ENCODE assay signal across 23 cellular contexts in the genomic region with DNA sequence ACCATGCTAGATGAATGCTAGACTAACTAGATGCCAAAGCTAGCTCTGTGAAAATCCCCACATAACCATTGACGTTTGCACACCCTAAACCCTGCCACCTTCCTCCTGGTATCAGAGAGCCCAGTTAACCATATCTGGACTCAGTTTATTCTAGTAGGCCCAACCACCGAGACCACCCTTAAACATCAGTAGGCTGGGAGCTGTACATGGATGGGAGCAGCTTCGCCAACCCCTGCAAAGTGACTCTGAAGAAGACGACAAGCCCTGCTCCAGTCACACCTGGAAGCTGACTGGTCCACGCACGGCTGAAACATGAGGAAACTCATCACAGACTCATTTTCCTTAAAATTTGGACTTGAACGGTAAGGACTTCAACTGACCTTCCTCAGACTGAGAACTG. TPM values are rescaled to one million over a fixed set of nuclear protein-coding genes. Genes with fewer than 3 reads are reported as not detected.
DNase-seq lines count a peak whose midpoint lies in the region; ATAC-seq, FAIRE-seq and TF ChIP-seq lines count a peak whose summit lies in the region.
"Had no signal": no experiment of that assay in that cellular context is flagged by ENCODE, and none has a peak within 500 bp of the region (broad histone marks: within the 10 kb centered on the region; RNA-seq: fewer than 3 reads in every experiment).

No MANE protein-coding gene starts in this region.

- no peak for TF ChIP-seq EP300 in GM12878 (IDR thresholded peaks at IDR 0.05; ENCODE audit: borderline replicate concordance in 1 of 2, control insufficient read depth in 1 of 2, low read depth in 2 of 2, low read length in 2 of 2)

- no peak for FAIRE-seq in GM12878 (lab: Jason Lieb, UNC)
- FAIRE-seq: GM12891 had no signal

- intact Hi-C loops in Calu3 (cut with micrococcal nuclease; ENCODE audit: unreplicated experiment): loop anchor here (10.0 kb wide), 3 partner anchors 80 to 530 kb away; partner anchors contain the start of gene BPGM
- intact Hi-C loops in GM12878 (cut with micrococcal nuclease; ENCODE audit: unreplicated experiment): loop anchor here (5.0 kb wide), 1 partner anchor 528 kb away; the partner anchor contains the start of gene BPGM
- intact Hi-C loops in tibial artery (cut with DNase I; ENCODE audit: low total_unique reads): loop anchor here (5.0 kb wide), 1 partner anchor 37 kb away; the partner anchor contains the start of gene WDR91

- H3K27ac ChIP-seq in GM12878 (ENCODE audit: control insufficient read depth, insufficient read depth) (no peak overlapping the region), smooth muscle cell (ENCODE audit: low read depth) (peak overlapping the region; percentile 87), tibial artery (no peak overlapping the region)
- H3K27ac ChIP-seq: BLaER1, GM23248, HL-60 had no signal

- H4K20me1 ChIP-seq in GM12878 (ENCODE audit: control insufficient read depth, insufficient read depth) (no peaks in the 10 kb centered on the region), smooth muscle cell (ENCODE audit: low read depth) (no peaks in the 10 kb centered on the region)
- H4K20me1 ChIP-seq: BLaER1 had no signal

- peaks cover 66% of the 10 kb centered on the region for H3K79me2 ChIP-seq in GM12878 (ENCODE audit: control insufficient read depth, insufficient read depth, low read length)
- peaks cover under 1% of the 10 kb centered on the region for H3K79me2 ChIP-seq in smooth muscle cell (ENCODE audit: low read depth)

- CTCF ChIA-PET in activated CD8-positive, alpha-beta memory T cell treated with anti-CD3 and anti-CD28 coated beads, Interleukin-2, amount 10 ng/mL, durations not matched to agents 7 days and 5 days (lab: Charles Lee): interaction anchor here (1.5 kb wide), 1 partner anchor 217 kb away, joined by 3 read pairs; no protein-coding TSS in a partner anchor
- CTCF ChIA-PET in Calu3 (lab: Charles Lee): no interaction called here
- CTCF ChIA-PET in GM12878 (lab: Yijun Ruan, JAX): interaction anchor here (0.9 to 12.2 kb wide), 10 partner anchors 13 to 229 kb away, joined by 3 to 135 read pairs (median 8); partner anchors contain the start of genes TMEM140 and WDR91

- H3K9me3 ChIP-seq in GM12878 (replicated peaks; ENCODE audit: control insufficient read depth, insufficient read depth, low read length) (peaks cover 23% of the 10 kb centered on the region), smooth muscle cell (replicated peaks; ENCODE audit: low read depth) (no peaks in the 10 kb centered on the region), tibial artery (no peaks in the 10 kb centered on the region)
- H3K9me3 ChIP-seq: HAP-1 had no signal

- TF ChIP-seq RAD21 in GM12878 (IDR thresholded peaks at IDR 0.05; ENCODE audit: insufficient read depth, low read depth, low read length): no peak

- H3K36me3 Mint-ChIP-seq in activated CD8-positive, alpha-beta memory T cell treated with anti-CD3 and anti-CD28 coated beads, Interleukin-2, amount 10 ng/mL, durations not matched to agents 7 days and 5 days: peaks cover 1% of the 10 kb centered on the region
- peaks cover 65% of the 10 kb centered on the region for H3K36me3 Mint-ChIP-seq in Calu3 (ENCODE audit: insufficient read depth, unreplicated experiment)

- POLR2A ChIA-PET in GM12878 (lab: Charles Lee): interaction anchor here (1.0 to 12.2 kb wide), 8 partner anchors 12 to 188 kb away, joined by 3 to 155 read pairs (median 8); partner anchors contain the start of genes AGBL3 and WDR91

- no peaks in the 10 kb centered on the region for H3K27me3 Mint-ChIP-seq in activated CD8-positive, alpha-beta memory T cell treated with anti-CD3 and anti-CD28 coated beads, Interleukin-2, amount 10 ng/mL, durations not matched to agents 7 days and 5 days
- no peaks in the 10 kb centered on the region for H3K27me3 Mint-ChIP-seq in Calu3 (ENCODE audit: unreplicated experiment)
- H3K27me3 Mint-ChIP-seq: CD4-positive, alpha-beta memory T cell had no signal

- peaks cover 5% of the 10 kb centered on the region for H3K4me1 ChIP-seq in GM12878 (ENCODE audit: control insufficient read depth, insufficient read depth, low read length)
- H3K4me1 ChIP-seq in smooth muscle cell (ENCODE audit: low read depth): peaks cover under 1% of the 10 kb centered on the region
- H3K4me1 ChIP-seq in tibial artery: peaks cover 3 to 20% (median 8%) of the 10 kb centered on the region in 4 donors

- H3K4me3 ChIP-seq in GM12878 (peak overlapping the region; percentile 40; the same call in 1 of the 2 replicates), smooth muscle cell (no peak overlapping the region), tibial artery (no peak overlapping the region)
- H3K4me3 ChIP-seq: BLaER1, GM23248, HAP-1 had no signal

- SMC1A ChIA-PET in GM12878 (lab: Charles Lee; ENCODE audit: uncharacterized antibody, unreplicated experiment): interaction anchor here (0.6 to 13.1 kb wide), 13 partner anchors 12 to 255 kb away, joined by 3 to 158 read pairs (median 7); partner anchors contain the start of genes TMEM140 and WDR91

- H3K36me3 ChIP-seq in GM12878 (ENCODE audit: control insufficient read depth in 2 of 2, insufficient read depth in 2 of 2, low read length in 1 of 2) (peaks cover 4 to 23% of the 10 kb centered on the region in 2 experiments), smooth muscle cell (ENCODE audit: low read depth) (peaks cover 2% of the 10 kb centered on the region), tibial artery (peaks cover 0 to 7% (median under 1%) of the 10 kb centered on the region in 3 donors)

- no peak overlapping the region for H2AFZ ChIP-seq in GM12878 (ENCODE audit: control insufficient read depth, low read depth, low read length)
- H2AFZ ChIP-seq in smooth muscle cell (ENCODE audit: low read depth): no peak overlapping the region
- H2AFZ ChIP-seq: GM23248 had no signal

- ATAC-seq in activated CD8-positive, alpha-beta memory T cell treated with anti-CD3 and anti-CD28 coated beads, Interleukin-2, amount 10 ng/mL, durations not matched to agents 7 days and 5 days: no peak
- no peak for ATAC-seq in GM12878
- no peak for ATAC-seq in HG03521 (IDR thresholded peaks at IDR 0.05; ENCODE audit: unreplicated experiment)

- TF ChIP-seq POLR2A in GM12878 (IDR thresholded peaks at IDR 0.05; ENCODE audit: low read depth, low read length): no peak

- DNase-seq in activated CD8-positive, alpha-beta memory T cell treated with anti-CD3 and anti-CD28 coated beads, Interleukin-2, amount 10 ng/mL, durations not matched to agents 7 days and 5 days: peak; percentile 31
- no peak for DNase-seq in activated CD8-positive, alpha-beta memory T cell treated with anti-CD3 and anti-CD28 coated beads, Interleukin-2, amount 50 U/mL, for 48 hours
- DNase-seq in Calu3: no peak
- DNase-seq in GM12878 (ENCODE audit: low read depth, low spot score): no peak
- no peak for DNase-seq in smooth muscle cell (lab: John Stamatoyannopoulos, UW; ENCODE audit: unreplicated experiment)
- no peak for DNase-seq in activated CD4-positive, CD25-positive, alpha-beta regulatory T cell (lab: John Stamatoyannopoulos, UW)
- no peak for DNase-seq in tibial artery
- DNase-seq: 8988T; CD4-positive, alpha-beta memory T cell; DMS79 treated with DMSO at 0.1 percent for 48 hours; GF-D8; GM23248; IMR-90 had no signal

- H3K4me3 Mint-ChIP-seq in activated CD8-positive, alpha-beta memory T cell treated with anti-CD3 and anti-CD28 coated beads, Interleukin-2, amount 10 ng/mL, durations not matched to agents 7 days and 5 days: no peak overlapping the region
- H3K4me3 Mint-ChIP-seq in Calu3 (ENCODE audit: low read depth, unreplicated experiment): peak overlapping the region; percentile 78
- H3K4me3 Mint-ChIP-seq: CD14-positive monocyte; CD4-positive, alpha-beta memory T cell had no signal

- no peak overlapping the region for H3K9ac ChIP-seq in GM12878 (ENCODE audit: control insufficient read depth, insufficient read depth, low read length)
- no peak overlapping the region for H3K9ac ChIP-seq in smooth muscle cell (ENCODE audit: low read depth)
- H3K9ac ChIP-seq: BLaER1, GM23248 had no signal

- TF ChIP-seq CTCF in Calu3 (IDR thresholded peaks at IDR 0.05; ENCODE audit: unreplicated experiment) (no peak), GM12878 (IDR thresholded peaks at IDR 0.05 in 2 of 3, conservative IDR thresholded peaks at IDR 0.05 in 1 of 3; ENCODE audit: control insufficient read depth in 2 of 3, extremely low read depth in 1 of 3, insufficient read depth in 1 of 3, low read depth in 3 of 3, low read length in 3 of 3) (no peak), smooth muscle cell (IDR thresholded peaks at IDR 0.05; ENCODE audit: borderline replicate concordance, insufficient read depth, poor library complexity, severe bottlenecking) (no peak), tibial artery (IDR thresholded peaks at IDR 0.05) (no peak)

- BruUV-seq in Calu3 (replicated peaks; lab: Mats Ljungman, UMichigan) (no TSS peak), GM12878 (replicated peaks; lab: Mats Ljungman, UMichigan) (no TSS peak)

- WGBS in GM12878 (ENCODE audit: insufficient coverage, insufficient replicate concordance, low lambda C conversion rate, missing lambda C conversion rate): 99% methylated on average over 7 of the region's 7 CpGs
- WGBS in smooth muscle cell (ENCODE audit: low lambda C conversion rate): 93% methylated on average over 7 of the region's 7 CpGs

- H3K9me3 Mint-ChIP-seq in activated CD8-positive, alpha-beta memory T cell treated with anti-CD3 and anti-CD28 coated beads, Interleukin-2, amount 10 ng/mL, durations not matched to agents 7 days and 5 days (ENCODE audit: low read depth): no peaks in the 10 kb centered on the region
- H3K9me3 Mint-ChIP-seq in Calu3 (ENCODE audit: low read depth, unreplicated experiment): no peaks in the 10 kb centered on the region

- no peaks in the 10 kb centered on the region for H3K27me3 ChIP-seq in GM12878 (replicated peaks in 1 of 2; ENCODE audit: control insufficient read depth in 2 of 2, insufficient read depth in 2 of 2, low read length in 1 of 2)
- no peaks in the 10 kb centered on the region for H3K27me3 ChIP-seq in smooth muscle cell (ENCODE audit: low read depth)
- H3K27me3 ChIP-seq in tibial artery: no peaks in the 10 kb centered on the region
- H3K27me3 ChIP-seq: BLaER1 had no signal

- H3K27ac Mint-ChIP-seq in activated CD8-positive, alpha-beta memory T cell treated with anti-CD3 and anti-CD28 coated beads, Interleukin-2, amount 10 ng/mL, durations not matched to agents 7 days and 5 days: no peak overlapping the region
- peak overlapping the region; percentile 98 for H3K27ac Mint-ChIP-seq in Calu3 (ENCODE audit: unreplicated experiment)

- H3F3A ChIP-seq in smooth muscle cell (ENCODE audit: low read depth): peaks cover under 1% of the 10 kb centered on the region

- peaks cover 6% of the 10 kb centered on the region for H3K4me1 Mint-ChIP-seq in activated CD8-positive, alpha-beta memory T cell treated with anti-CD3 and anti-CD28 coated beads, Interleukin-2, amount 10 ng/mL, durations not matched to agents 7 days and 5 days
- peaks cover 55% of the 10 kb centered on the region for H3K4me1 Mint-ChIP-seq in Calu3 (ENCODE audit: low read depth, unreplicated experiment)

- RAD21 ChIA-PET in GM12878 (lab: Charles Lee; ENCODE audit: unreplicated experiment): interaction anchor here (1.2 to 11.6 kb wide), 6 partner anchors 11 to 241 kb away, joined by 3 to 151 read pairs (median 68); partner anchors contain the start of genes AGBL3 and WDR91

- H3K4me2 ChIP-seq in GM12878 (ENCODE audit: control insufficient read depth, insufficient read depth): 0 out of 2 replicates have a peak overlapping the region, but pooled peaks have one; percentile 4
- H3K4me2 ChIP-seq in smooth muscle cell: no peak overlapping the region
- H3K4me2 ChIP-seq: BLaER1 had no signal

- in situ Hi-C loops in GM12878 (cut with MboI): no loop called here

RNA-seq across cellular contexts. Expression of gene CYREN, which starts 4.4 kb away (rescaled TPM):
- total RNA-seq in activated CD8-positive, alpha-beta memory T cell treated with anti-CD3 and anti-CD28 coated beads, Interleukin-2, amount 10 ng/mL, durations not matched to agents 7 days and 5 days: 10 to 100 TPM; 33.2 to 46.0 TPM
- total RNA-seq in Calu3 (2022) (84.8 and 89.0 TPM in 2 replicates), GM12878 (2014; rRNA removed) (61.3 and 61.5 TPM in 2 replicates), GM12878 (2014; rRNA removed; fragmentation: Illumina TruSeq; extraction: Trizol) (48.3 and 50.8 TPM in 2 replicates), GM12878 (2021) (55.3 and 58.0 TPM in 2 replicates), smooth muscle cell (24.7 and 33.4 TPM in 2 replicates)
- total RNA-seq in GM12878 (2013; cell fraction: nucleolus; rRNA removed): 111 and 122 TPM in 2 replicates
- polyA plus RNA-seq in GM12878 (2011; ENCODE audit: low read depth): 30.9 TPM
- polyA plus RNA-seq in GM12878 (2011; rRNA removed) (64.3 and 64.5 TPM in 2 replicates), GM12878 (2014; fragmentation: Illumina TruSeq; extraction: Trizol) (42.5 and 46.0 TPM in 2 replicates), GM12878 (2014; fragmentation: Nextera tagmentation; extraction: Ambion mirVana) (10 to 100 TPM in 1 of 2 experiments, 1 to 10 TPM in 1; 8.7 to 12.9 TPM), GM12878 (2014; rRNA removed) (49.6 and 54.6 TPM in 2 replicates), GM12878 (2016; fragmentation: Nextera tagmentation; extraction: Ambion mirVana) (10 to 100 TPM; 56.7 to 57.7 TPM), smooth muscle cell (38.2 and 43.9 TPM in 2 replicates)
- polyA plus RNA-seq in GM12878 (2011; cell fraction: cytosol; rRNA removed): 66.1 and 70.1 TPM in 2 replicates
- 56.5 and 56.8 TPM in 2 replicates for polyA plus RNA-seq in GM12878 (2011; cell fraction: nucleus; rRNA removed)
- polyA plus RNA-seq in GM12878 (2012): 44.2 and 50.8 TPM in 2 replicates
- 66.1 and 105 TPM in 2 replicates for polyA minus RNA-seq in GM12878 (2011; rRNA and poly(A)+ RNA removed)
- 22.8 and 23.1 TPM in 2 replicates for polyA minus RNA-seq in GM12878 (2011; cell fraction: cytosol; rRNA and poly(A)+ RNA removed)
- polyA minus RNA-seq in GM12878 (2011; cell fraction: nucleus; rRNA and poly(A)+ RNA removed): 65.0 and 93.4 TPM in 2 replicates

RNA-seq across cellular contexts. Expression of gene TMEM140, which starts 27.1 kb away (rescaled TPM):
- 10 to 100 TPM; 19.9 to 27.5 TPM for total RNA-seq in activated CD8-positive, alpha-beta memory T cell treated with anti-CD3 and anti-CD28 coated beads, Interleukin-2, amount 10 ng/mL, durations not matched to agents 7 days and 5 days
- total RNA-seq in Calu3 (2022) (4.2 and 11.4 TPM in 2 replicates), GM12878 (2014; rRNA removed) (2.4 and 2.9 TPM in 2 replicates), GM12878 (2014; rRNA removed; fragmentation: Illumina TruSeq; extraction: Trizol) (3.3 and 4.3 TPM in 2 replicates), GM12878 (2021) (3.0 and 5.2 TPM in 2 replicates), smooth muscle cell (not detected in 2 replicates)
- total RNA-seq in GM12878 (2013; cell fraction: nucleolus; rRNA removed): 69.2 and 83.7 TPM in 2 replicates
- polyA plus RNA-seq in GM12878 (2011; ENCODE audit: low read depth): 18.1 TPM
- polyA plus RNA-seq in GM12878 (2011; rRNA removed) (16.7 and 20.7 TPM in 2 replicates), GM12878 (2014; fragmentation: Illumina TruSeq; extraction: Trizol) (3.2 and 3.7 TPM in 2 replicates), GM12878 (2014; fragmentation: Nextera tagmentation; extraction: Ambion mirVana) (1 to 10 TPM in 1 of 2 experiments, under 1 TPM in 1; 0.85 to 1.1 TPM), GM12878 (2014; rRNA removed) (3.1 and 3.3 TPM in 2 replicates), GM12878 (2016; fragmentation: Nextera tagmentation; extraction: Ambion mirVana) (10 to 100 TPM; 11.2 to 12.4 TPM), smooth muscle cell (5.6 and 5.8 TPM in 2 replicates)
- polyA plus RNA-seq in GM12878 (2011; cell fraction: cytosol; rRNA removed): 18.6 and 18.9 TPM in 2 replicates
- 12.3 and 14.9 TPM in 2 replicates for polyA plus RNA-seq in GM12878 (2011; cell fraction: nucleus; rRNA removed)
- polyA plus RNA-seq in GM12878 (2012): 25.4 and 32.2 TPM in 2 replicates
- polyA minus RNA-seq in GM12878 (2011; rRNA and poly(A)+ RNA removed): 21.2 and 24.0 TPM in 2 replicates
- 6.5 and 8.0 TPM in 2 replicates for polyA minus RNA-seq in GM12878 (2011; cell fraction: cytosol; rRNA and poly(A)+ RNA removed)
- 20.4 and 28.7 TPM in 2 replicates for polyA minus RNA-seq in GM12878 (2011; cell fraction: nucleus; rRNA and poly(A)+ RNA removed)
- total RNA-seq: A673 had no signal

RNA-seq across cellular contexts. Expression of gene WDR91, which starts 36.4 kb away (rescaled TPM):
- total RNA-seq in activated CD8-positive, alpha-beta memory T cell treated with anti-CD3 and anti-CD28 coated beads, Interleukin-2, amount 10 ng/mL, durations not matched to agents 7 days and 5 days: 10 to 100 TPM in 1 of 2 experiments, 1 to 10 TPM in 1; 9.3 to 25.9 TPM
- total RNA-seq in Calu3 (2022) (21.2 and 24.3 TPM in 2 replicates), GM12878 (2014; rRNA removed) (26.0 TPM in 2 replicates), GM12878 (2014; rRNA removed; fragmentation: Illumina TruSeq; extraction: Trizol) (13.3 and 15.8 TPM in 2 replicates), GM12878 (2021) (27.4 TPM in 2 replicates), smooth muscle cell (6.6 and 16.7 TPM in 2 replicates)
- total RNA-seq in GM12878 (2013; cell fraction: nucleolus; rRNA removed): 127 and 142 TPM in 2 replicates
- polyA plus RNA-seq in GM12878 (2011; ENCODE audit: low read depth): 11.4 TPM
- polyA plus RNA-seq in GM12878 (2011; rRNA removed) (61.8 and 83.3 TPM in 2 replicates), GM12878 (2014; fragmentation: Illumina TruSeq; extraction: Trizol) (13.7 and 17.8 TPM in 2 replicates), GM12878 (2014; fragmentation: Nextera tagmentation; extraction: Ambion mirVana) (10 to 100 TPM in 1 of 2 experiments, 1 to 10 TPM in 1; 7.6 to 10.1 TPM), GM12878 (2014; rRNA removed) (31.9 and 37.2 TPM in 2 replicates), GM12878 (2016; fragmentation: Nextera tagmentation; extraction: Ambion mirVana) (10 to 100 TPM; 13.4 to 15.2 TPM), smooth muscle cell (6.8 and 12.7 TPM in 2 replicates)
- 79.6 and 99.6 TPM in 2 replicates for polyA plus RNA-seq in GM12878 (2011; cell fraction: cytosol; rRNA removed)
- polyA plus RNA-seq in GM12878 (2011; cell fraction: nucleus; rRNA removed): 285 and 340 TPM in 2 replicates
- polyA plus RNA-seq in GM12878 (2012): 19.4 and 28.1 TPM in 2 replicates
- 59.1 and 118 TPM in 2 replicates for polyA minus RNA-seq in GM12878 (2011; rRNA and poly(A)+ RNA removed)
- 27.2 and 29.9 TPM in 2 replicates for polyA minus RNA-seq in GM12878 (2011; cell fraction: cytosol; rRNA and poly(A)+ RNA removed)
- polyA minus RNA-seq in GM12878 (2011; cell fraction: nucleus; rRNA and poly(A)+ RNA removed): 68.1 and 80.8 TPM in 2 replicates

RNA-seq across cellular contexts. Expression of gene STRA8, which starts 58.7 kb away (rescaled TPM):
- not detected for total RNA-seq in activated CD8-positive, alpha-beta memory T cell treated with anti-CD3 and anti-CD28 coated beads, Interleukin-2, amount 10 ng/mL, durations not matched to agents 7 days and 5 days
- total RNA-seq in Calu3 (2022): not detected in 2 replicates
- total RNA-seq in GM12878 (2013; cell fraction: nucleolus; rRNA removed): not detected in 2 replicates
- total RNA-seq in GM12878 (2014; rRNA removed): not detected in 2 replicates
- not detected in 2 replicates for total RNA-seq in GM12878 (2014; rRNA removed; fragmentation: Illumina TruSeq; extraction: Trizol)
- not detected in 2 replicates for total RNA-seq in GM12878 (2021)
- polyA plus RNA-seq in GM12878 (2011; ENCODE audit: low read depth): not detected
- polyA plus RNA-seq in GM12878 (2011; rRNA removed): 0.14 and 0.15 TPM in 2 replicates
- 0.06 and 0.10 TPM in 2 replicates for polyA plus RNA-seq in GM12878 (2011; cell fraction: cytosol; rRNA removed)
- 0.57 and 0.87 TPM in 2 replicates for polyA plus RNA-seq in GM12878 (2011; cell fraction: nucleus; rRNA removed)
- polyA plus RNA-seq in GM12878 (2012): not detected in 2 replicates
- not detected in 2 replicates for polyA plus RNA-seq in GM12878 (2014; fragmentation: Illumina TruSeq; extraction: Trizol)
- polyA plus RNA-seq in GM12878 (2014; fragmentation: Nextera tagmentation; extraction: Ambion mirVana): not detected
- polyA plus RNA-seq in GM12878 (2014; rRNA removed): not detected in 2 replicates
- polyA plus RNA-seq in GM12878 (2016; fragmentation: Nextera tagmentation; extraction: Ambion mirVana): not detected
- not detected in 2 replicates for polyA minus RNA-seq in GM12878 (2011; rRNA and poly(A)+ RNA removed)
- polyA minus RNA-seq in GM12878 (2011; cell fraction: cytosol; rRNA and poly(A)+ RNA removed): not detected in 2 replicates
- polyA minus RNA-seq in GM12878 (2011; cell fraction: nucleus; rRNA and poly(A)+ RNA removed): not detected in 2 replicates
- total RNA-seq in smooth muscle cell: not detected in 2 replicates
- polyA plus RNA-seq in smooth muscle cell: not detected in 2 replicates
- total RNA-seq: A673; CD4-positive, alpha-beta memory T cell; GM23248; H4; HT1080; IMR-90 had no signal
- polyA plus RNA-seq: AG04450; CD14-positive monocyte; CD4-positive, alpha-beta memory T cell; GM23248; IMR-90 had no signal
